In the genomic region with DNA sequence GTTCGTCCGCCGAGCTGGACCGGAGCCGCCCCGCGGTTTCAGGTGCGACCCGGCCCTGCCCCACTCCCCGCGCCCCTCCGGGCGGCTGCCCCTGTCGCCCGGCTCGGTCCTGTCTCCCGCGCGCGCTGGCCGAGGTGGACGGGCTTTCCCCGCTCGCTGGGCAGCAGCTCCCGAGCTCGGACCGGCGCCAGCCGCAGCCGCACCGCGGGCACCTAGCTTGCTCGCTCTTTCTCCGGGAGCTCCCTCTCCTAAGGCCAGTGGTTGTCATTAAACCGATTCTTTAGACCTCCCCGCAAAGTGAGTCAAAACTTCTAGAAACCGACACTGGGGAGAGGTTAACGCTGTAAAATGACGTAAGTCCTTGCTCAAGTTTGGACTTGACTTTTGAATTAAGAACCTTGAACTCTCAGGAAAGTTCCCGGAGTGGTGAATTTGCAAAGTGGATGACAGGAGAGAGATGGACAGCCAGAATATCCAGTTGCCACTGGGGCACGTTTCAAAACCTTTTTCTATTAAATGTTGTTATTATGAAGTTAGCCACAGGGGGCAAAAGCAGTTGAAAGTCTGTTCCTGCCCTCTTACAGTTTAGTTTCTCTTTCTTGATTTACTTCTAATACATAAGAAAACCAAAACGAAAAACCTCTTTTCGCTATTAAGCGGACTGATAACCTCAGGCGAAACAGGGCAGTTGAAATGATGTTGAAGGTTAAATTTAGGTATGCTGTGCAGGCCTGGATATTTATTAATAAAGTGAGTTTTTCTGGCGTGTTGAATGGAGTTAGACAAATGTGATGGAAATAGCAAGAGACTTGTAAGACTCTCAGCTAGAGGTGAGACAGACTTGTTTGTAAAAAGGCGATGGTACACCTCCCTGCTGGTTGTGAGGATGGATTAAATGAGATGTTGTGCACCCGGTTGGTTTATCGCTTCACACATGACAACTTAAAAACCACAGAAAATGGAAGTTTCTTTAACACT, we compare ENCODE assay signal across 8 cellular contexts. TPM values are rescaled to one million over a fixed set of nuclear protein-coding genes. Genes with fewer than 3 reads are reported as not detected.
DNase-seq lines count a peak whose midpoint lies in the region; ATAC-seq and TF ChIP-seq lines count a peak whose summit lies in the region.

No MANE protein-coding gene starts in this region.

- WGBS in HUES64 = 10% methylated on average over 49 of the region's 49 CpGs
- 4% methylated on average over 49 of the region's 49 CpGs for whole genome bisulfite sequencing in urinary bladder

- H3K36me3 Mint-ChIP-seq in neural crest cell (ENCODE audit: low read depth) = peaks cover 29% of the 10 kb centered on the region

- DNase-seq in ELF-1 (ENCODE audit: low read depth, low spot score) = peak; percentile 51
- DNase-seq in RPMI7951 (ENCODE audit: low read depth) = peak; percentile 80
- DNase-seq in activated gamma-delta T cell treated with anti-CD3 and anti-CD28 coated beads, Interleukin-2, amount 50 U/mL, for 16 hours (ENCODE audit: low read depth) = peak; percentile 17
- DNase-seq in foreskin fibroblast = peak; percentile 68 to 85
- DNase-seq in neural crest cell (ENCODE audit: low read depth, low spot score) = peak; percentile 41

- H3K9me3 Mint-ChIP-seq in neural crest cell = peaks cover 21% of the 10 kb centered on the region

- H3K27ac ChIP-seq in HUES64 (ENCODE audit: low read depth, low read length) = peak overlapping the region; percentile 20; the same call in 1 of the 2 replicates
- peak overlapping the region; percentile 99 for H3K27ac ChIP-seq in urinary bladder (ENCODE audit: low read depth)

- H3K4me1 Mint-ChIP-seq in neural crest cell = peaks cover 9% of the 10 kb centered on the region

- H3K4me3 Mint-ChIP-seq in neural crest cell = peak overlapping the region; percentile 90

- H3K27me3 Mint-ChIP-seq in neural crest cell (ENCODE audit: low read depth) = no peaks in the 10 kb centered on the region

- no peaks in the 10 kb centered on the region for H3K4me1 ChIP-seq in HUES64 (ENCODE audit: insufficient read depth, low read length)
- peaks cover 1% of the 10 kb centered on the region for H3K4me1 ChIP-seq in urinary bladder (ENCODE audit: insufficient read depth)

- H3K27me3 ChIP-seq in HUES64 (ENCODE audit: insufficient read depth, low read length) = peaks cover 5% of the 10 kb centered on the region; the same call in 1 of the 2 replicates

- peak; percentile 38 for TF ChIP-seq CTCF in foreskin fibroblast (IDR thresholded peaks at IDR 0.05; ENCODE audit: low read depth, low read length)
- peak; percentile 66 for TF ChIP-seq CTCF in neural crest cell (conservative IDR thresholded peaks at IDR 0.05)

- H3K27ac Mint-ChIP-seq in neural crest cell (ENCODE audit: unreplicated experiment) = no peak overlapping the region

- H3K4me3 ChIP-seq in HUES64 (ENCODE audit: low read length) (peak overlapping the region; percentile 99), foreskin fibroblast (ENCODE audit: low read depth in 1 of 2, low read length in 2 of 2) (peak overlapping the region; percentile 68 to 84), urinary bladder (ENCODE audit: low read depth, low read length) (peak overlapping the region; percentile 95)

- H3K9ac ChIP-seq in HUES64 (ENCODE audit: low read depth, low read length) = peak overlapping the region; percentile 90

- peak; percentile 63 for ATAC-seq in GM21576 (IDR thresholded peaks at IDR 0.05; ENCODE audit: unreplicated experiment)

- peaks cover 30% of the 10 kb centered on the region for H3K9me3 ChIP-seq in HUES64 (ENCODE audit: insufficient read depth, low read depth, low read length)

- H3K36me3 ChIP-seq in HUES64 (ENCODE audit: insufficient read depth, low read length) (no peaks in the 10 kb centered on the region), urinary bladder (ENCODE audit: insufficient read depth) (no peaks in the 10 kb centered on the region)

RNA-seq across cellular contexts. Expression of a gene that starts 0.8 kb away (rescaled TPM):
- 11.4 TPM for polyA plus RNA-seq in HUES64 (2013, experiment 1 of 2)
- polyA plus RNA-seq in HUES64 (2013, experiment 2 of 2) = 11.2 TPM
- 23.6 and 25.6 TPM in 2 replicates for total RNA-seq in RPMI7951 (2014; rRNA removed; shearing (Covaris generic))
- total RNA-seq in neural crest cell (10.7 and 11.6 TPM in 2 replicates), urinary bladder (29.0 TPM)
- polyA plus RNA-seq in urinary bladder = 8.3 TPM

Comparison
In these comparisons a context has a peak if more than half of its experiments do, and no peak if none do; other contexts are left out.
1. Peak in every context shown above with its lines: DNase-seq, ATAC-seq, H3K4me3 ChIP-seq and H3K27ac ChIP-seq.
2. DNase-seq: peak in every context shown above with its lines; median percentile 80 in RPMI7951; 76 in foreskin fibroblast; 51 in ELF-1; 41 in neural crest cell; 17 in activated gamma-delta T cell treated with anti-CD3 and anti-CD28 coated beads, Interleukin-2, amount 50 U/mL, for 16 hours.